Comparison of ENCODE assay signal across 27 cellular contexts in genomic region chr20:36703530-36703929, GRCh38. TPM values are rescaled to one million over a fixed set of nuclear protein-coding genes. Genes with fewer than 3 reads are reported as not detected.
"Had no signal": no experiment of that assay in that cellular context is flagged by ENCODE, and none has a peak within 500 bp of the region (broad histone marks: within the 10 kb centered on the region; RNA-seq: fewer than 3 reads in every experiment).

No MANE protein-coding gene starts in this region.

- H3K36me3 ChIP-seq: neural progenitor cell, transverse colon had no signal

- H3K9me3 Mint-ChIP-seq: mesothelial cell of epicardium; naive B cell; natural killer cell; nephron progenitor cell; neural progenitor cell; stimulated activated naive B cell treated with anti-CD40 and anti-IgM and Interleukin-4, amounts not matched to agents 10 μg/mL and 1 μg/mL and 100 μg/mL, for 72 hours had no signal

- ATAC-seq: left cardiac atrium; left lobe of liver; natural killer cell; sciatic nerve; stimulated activated naive B cell treated with anti-CD40 and anti-IgM and Interleukin-4, amounts not matched to agents 10 μg/mL and 1 μg/mL and 100 μg/mL, for 72 hours; stimulated activated naive CD8-positive, alpha-beta T cell treated with anti-CD3 and anti-CD28 coated beads, Interleukin-15, Interleukin-2, amounts not matched to agents 100 U/mL and 50 U/mL, for 24 hours had no signal

- H2AFZ ChIP-seq: neural progenitor cell, parathyroid adenoma had no signal

- DNase-seq: hippocampal formation; kidney glomerular epithelial cell; left cardiac atrium; mesendoderm; naive B cell; natural killer cell; nephron progenitor cell; occipital lobe; psoas muscle; stimulated activated CD4-positive, alpha-beta T cell treated with anti-CD3 and anti-CD28 coated beads, Interleukin-12 subunit alpha, Interleukin-12 subunit beta, amount 100 ng/mL, for 4 hours; stimulated activated CD4-positive, alpha-beta T cell treated with anti-CD3 and anti-CD28 coated beads, Interleukin-15, amount 100 ng/mL, for 24 hours; stimulated activated CD4-positive, alpha-beta T cell treated with anti-CD3 and anti-CD28 coated beads, Interleukin-2, amount 100 ng/mL, for 24 hours; stimulated activated CD4-positive, alpha-beta T cell treated with anti-CD3 and anti-CD28 coated beads, Interleukin-4, amount 100 ng/mL, for 1 hour; stimulated activated naive B cell treated with anti-CD40 and anti-IgM and Interleukin-4, amounts not matched to agents 10 μg/mL and 1 μg/mL and 100 μg/mL, for 72 hours; stimulated activated naive CD8-positive, alpha-beta T cell treated with anti-CD3 and anti-CD28 coated beads, Interleukin-15, Interleukin-2, amounts not matched to agents 100 U/mL and 50 U/mL, for 24 hours; stomach; transverse colon; upper lobe of left lung had no signal

- H3K27ac Mint-ChIP-seq: mesothelial cell of epicardium; naive B cell; natural killer cell; nephron progenitor cell; neural progenitor cell; stimulated activated naive B cell treated with anti-CD40 and anti-IgM and Interleukin-4, amounts not matched to agents 10 μg/mL and 1 μg/mL and 100 μg/mL, for 72 hours had no signal

- H3K9me3 ChIP-seq: neutrophil, psoas muscle, stomach, transverse colon, upper lobe of left lung had no signal

- H3K27me3 Mint-ChIP-seq: naive B cell; stimulated activated naive B cell treated with anti-CD40 and anti-IgM and Interleukin-4, amounts not matched to agents 10 μg/mL and 1 μg/mL and 100 μg/mL, for 72 hours had no signal

- H3K27ac ChIP-seq: neural progenitor cell, neutrophil, parathyroid adenoma, psoas muscle, skin epidermis, stomach, transverse colon, upper lobe of left lung had no signal

- H3K4me3 ChIP-seq: lung, neural progenitor cell, psoas muscle, skin epidermis, stomach, transverse colon, upper lobe of left lung had no signal

- H3K4me1 ChIP-seq: neural progenitor cell, stomach, transverse colon, upper lobe of left lung had no signal

- H3K79me2 ChIP-seq: parathyroid adenoma had no signal

- H3K4me1 Mint-ChIP-seq: mesothelial cell of epicardium, natural killer cell had no signal

- H3K4me3 Mint-ChIP-seq: mesothelial cell of epicardium; natural killer cell; nephron progenitor cell; neural progenitor cell; stimulated activated naive B cell treated with anti-CD40 and anti-IgM and Interleukin-4, amounts not matched to agents 10 μg/mL and 1 μg/mL and 100 μg/mL, for 72 hours had no signal

- H3K4me2 ChIP-seq: neural progenitor cell had no signal

- H3K36me3 Mint-ChIP-seq: natural killer cell, neural progenitor cell had no signal

- H3K27me3 ChIP-seq: neural progenitor cell, neutrophil, stomach, transverse colon, upper lobe of left lung had no signal

RNA-seq across cellular contexts. Expression of gene SLA2, which starts 57.5 kb away (rescaled TPM):
- total RNA-seq: occipital lobe, osteocyte had no signal
